21 cellular contexts compared by ENCODE assay signal in genomic region chr12:72574138-72574537, GRCh38.
"Had no signal": no experiment of that assay in that cellular context is flagged by ENCODE, and none has a peak within 500 bp of the region (broad histone marks: within the 10 kb centered on the region; RNA-seq: fewer than 3 reads in every experiment).

No MANE protein-coding gene starts in this region.

- H3K27ac Mint-ChIP-seq: activated T-cell treated with anti-CD3 and anti-CD28 coated beads, Interleukin-2, amount 50 U/mL, for 72 hours; natural killer cell; stimulated activated effector memory CD8-positive, alpha-beta T cell treated with anti-CD3 and anti-CD28 coated beads, Interleukin-12 subunit alpha, Interleukin-12 subunit beta, amount 100 ng/mL, for 72 hours; type B pancreatic cell had no signal

- H3K4me3 ChIP-seq: coronary artery, gastroesophageal sphincter, heart left ventricle, lung, sigmoid colon, testis had no signal

- H3K27me3 Mint-ChIP-seq: central memory CD8-positive, alpha-beta T cell; type B pancreatic cell had no signal

- H3K4me1 Mint-ChIP-seq: central memory CD8-positive, alpha-beta T cell; natural killer cell; stimulated activated effector memory CD8-positive, alpha-beta T cell treated with anti-CD3 and anti-CD28 coated beads, Interleukin-12 subunit alpha, Interleukin-12 subunit beta, amount 100 ng/mL, for 72 hours had no signal

- H3K36me3 Mint-ChIP-seq: natural killer cell; stimulated activated effector memory CD8-positive, alpha-beta T cell treated with anti-CD3 and anti-CD28 coated beads, Interleukin-12 subunit alpha, Interleukin-12 subunit beta, amount 100 ng/mL, for 72 hours; type B pancreatic cell had no signal

- H3K4me1 ChIP-seq: gastroesophageal sphincter, heart left ventricle, sigmoid colon, testis had no signal

- H3K36me3 ChIP-seq: brain microvascular endothelial cell, gastroesophageal sphincter, heart left ventricle, neutrophil, sigmoid colon had no signal

- ATAC-seq: activated T-cell treated with anti-CD3 and anti-CD28 coated beads, Interleukin-2, amount 50 U/mL, for 72 hours; esophagus mucosa; gastroesophageal sphincter; heart left ventricle; left lobe of liver; natural killer cell; stimulated activated effector memory CD8-positive, alpha-beta T cell treated with anti-CD3 and anti-CD28 coated beads, Interleukin-12 subunit alpha, Interleukin-12 subunit beta, amount 100 ng/mL, for 72 hours had no signal

- H3K4me3 Mint-ChIP-seq: activated T-cell treated with anti-CD3 and anti-CD28 coated beads, Interleukin-2, amount 50 U/mL, for 72 hours; central memory CD8-positive, alpha-beta T cell; natural killer cell; stimulated activated effector memory CD8-positive, alpha-beta T cell treated with anti-CD3 and anti-CD28 coated beads, Interleukin-12 subunit alpha, Interleukin-12 subunit beta, amount 100 ng/mL, for 72 hours; type B pancreatic cell had no signal

- DNase-seq: activated CD4-positive, CD25-positive, alpha-beta regulatory T cell treated with anti-CD3 and anti-CD28 coated beads, Interleukin-2, amount 50 U/mL, for 72 hours; activated effector memory CD4-positive, alpha-beta T cell treated with anti-CD3 and anti-CD28 coated beads, Interleukin-2, amount 50 U/mL, for 16 hours; activated naive CD4-positive, alpha-beta T cell treated with anti-CD3 and anti-CD28 coated beads, Interleukin-2, amount 50 U/mL, for 16 hours; activated T-cell treated with anti-CD3 and anti-CD28 coated beads, Interleukin-2, amount 50 U/mL, for 72 hours; aorta; brain microvascular endothelial cell; heart left ventricle; kidney; natural killer cell; sigmoid colon; stimulated activated CD4-positive, alpha-beta T cell treated with anti-CD3 and anti-CD28 coated beads, Interleukin-4, amount 100 ng/mL, for 24 hours; testis had no signal

- H3K9me3 Mint-ChIP-seq: type B pancreatic cell had no signal

- H3K27me3 ChIP-seq: brain microvascular endothelial cell, gastroesophageal sphincter, heart left ventricle, neutrophil, sigmoid colon, testis had no signal

- H3K27ac ChIP-seq: brain microvascular endothelial cell, coronary artery, gastroesophageal sphincter, heart left ventricle, neutrophil, sigmoid colon, testis had no signal

- H3K9me3 ChIP-seq: gastroesophageal sphincter, heart left ventricle, neutrophil, sigmoid colon, testis had no signal
